Comparison of ENCODE assay signal across 23 cellular contexts in the genomic region with DNA sequence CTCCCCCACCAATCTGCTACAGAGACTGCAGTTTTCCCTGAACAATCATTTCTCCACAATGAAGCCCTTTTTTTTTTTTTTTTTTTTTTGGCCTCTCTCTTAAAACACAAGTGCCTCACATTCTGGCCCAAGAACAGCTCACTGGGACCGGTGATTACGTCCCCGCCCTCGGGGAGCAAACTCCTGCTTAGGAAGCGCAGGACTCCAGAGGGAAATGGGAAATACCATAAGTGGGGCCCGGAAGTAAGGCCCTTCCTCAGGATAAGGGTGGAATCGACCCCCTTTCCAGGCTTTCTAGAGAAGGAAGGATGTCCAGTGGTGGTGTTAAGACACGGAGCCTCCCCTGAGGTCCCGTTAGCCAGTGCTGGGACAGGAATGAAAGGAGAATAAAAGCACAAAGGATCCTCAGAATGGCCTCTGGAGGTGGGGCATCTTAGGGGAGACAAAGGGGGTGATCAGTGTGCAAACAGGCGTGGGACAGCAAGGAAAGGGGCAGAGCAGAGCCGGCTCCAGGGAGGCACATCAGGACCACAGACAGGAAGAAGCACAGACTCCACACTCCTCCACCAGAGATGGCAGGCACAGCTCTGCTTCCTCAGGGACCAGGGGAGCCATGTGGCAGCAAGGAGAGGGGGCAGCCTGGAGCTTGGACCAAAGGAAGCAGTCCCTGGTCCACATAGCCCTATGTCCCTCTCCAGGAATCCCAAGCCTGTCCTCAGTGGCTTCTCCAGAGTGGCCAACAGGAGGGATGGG.
A peak's percentile ranks its signal among the peaks of the same experiment; 100 is the strongest.
DNase-seq lines count a peak whose midpoint lies in the region; ATAC-seq, FAIRE-seq and TF ChIP-seq lines count a peak whose summit lies in the region.
"Had no signal": no experiment of that assay in that cellular context is flagged by ENCODE, and none has a peak within 500 bp of the region (broad histone marks: within the 10 kb centered on the region; RNA-seq: fewer than 3 reads in every experiment).

No MANE protein-coding gene starts in this region.

- no peaks in the 10 kb centered on the region for H3K36me3 Mint-ChIP-seq in stimulated activated memory B cell treated with anti-CD40 and anti-IgM and Interleukin-4, amounts not matched to agents 10 μg/mL and 1 μg/mL and 100 μg/mL, for 72 hours

- peak overlapping the region; percentile 22 for H4K8ac ChIP-seq in H1 (ENCODE audit: extremely low read depth, insufficient read depth, low read length)

- H3K9me3 ChIP-seq in H1 (ENCODE audit: insufficient read depth in 2 of 2, low read depth in 1 of 2, low read length in 1 of 2) (no peaks in the 10 kb centered on the region), left ventricle myocardium inferior (replicated peaks) (peaks cover 8% of the 10 kb centered on the region), Karpas-422 (ENCODE audit: low read length) (no peaks in the 10 kb centered on the region)
- H3K9me3 ChIP-seq: Peyer's patch had no signal

- H2BK5ac ChIP-seq in H1 (ENCODE audit: low read depth, low read length): no peak overlapping the region

- no peak overlapping the region for H3K4me2 ChIP-seq in H1 (ENCODE audit: insufficient read depth in 1 of 2, low read depth in 2 of 2, low read length in 2 of 2)
- no peak overlapping the region for H3K4me2 ChIP-seq in Karpas-422 (ENCODE audit: low read depth, low read length, poor library complexity, severe bottlenecking)
- H3K4me2 ChIP-seq: BLaER1 had no signal

- H3K4me3 ChIP-seq in H1 (ENCODE audit: extremely low read depth in 1 of 4, insufficient read depth in 2 of 4, low read depth in 3 of 4, low read length in 4 of 4) (no peak overlapping the region), left ventricle myocardium inferior (no peak overlapping the region), Karpas-422 (ENCODE audit: low read length) (no peak overlapping the region), brain microvascular endothelial cell (ENCODE audit: low read depth, low read length) (no peak overlapping the region)
- H3K4me3 ChIP-seq: BLaER1, GM12878, Peyer's patch had no signal

- H3K9me3 Mint-ChIP-seq in stimulated activated memory B cell treated with anti-CD40 and anti-IgM and Interleukin-4, amounts not matched to agents 10 μg/mL and 1 μg/mL and 100 μg/mL, for 72 hours: peaks cover 4% of the 10 kb centered on the region
- H3K9me3 Mint-ChIP-seq: CD4-positive, alpha-beta T cell had no signal

- no peak for TF ChIP-seq RAD21 in H1 (IDR thresholded peaks at IDR 0.05 in 1 of 2, conservative IDR thresholded peaks at IDR 0.05 in 1 of 2; ENCODE audit: low read depth in 2 of 2, low read length in 2 of 2)

- H2AK5ac ChIP-seq in H1 (ENCODE audit: low read depth, low read length): no peak overlapping the region

- POLR2A ChIA-PET in H1 (lab: Charles Lee; ENCODE audit: partially characterized antibody): interaction anchor here (1.7 kb wide), 1 partner anchor 12 kb away, joined by 3 read pairs; no protein-coding TSS in a partner anchor

- H4K5ac ChIP-seq in H1 (ENCODE audit: insufficient read length, low read depth, low read length): no peak overlapping the region

- TF ChIP-seq EP300 in H1 (IDR thresholded peaks at IDR 0.05; ENCODE audit: borderline replicate concordance in 1 of 2, low read depth in 2 of 2, low read length in 2 of 2): no peak

- in situ Hi-C loops in brain microvascular endothelial cell (cut with HindIII; ENCODE audit: low pct_ligation_motif_present, low sequenced_read_pairs): no loop called here

- H4K20me1 ChIP-seq in H1 (replicated peaks in 1 of 2; ENCODE audit: control insufficient read depth in 1 of 2, insufficient read depth in 2 of 2, low read length in 2 of 2) (no peaks in the 10 kb centered on the region), Karpas-422 (ENCODE audit: insufficient read depth, low read depth, low read length) (no peaks in the 10 kb centered on the region)
- H4K20me1 ChIP-seq: BLaER1 had no signal

- H3K79me2 ChIP-seq in H1 (ENCODE audit: control insufficient read depth in 1 of 2, insufficient read depth in 2 of 2, low read length in 2 of 2) (no peaks in the 10 kb centered on the region), Karpas-422 (ENCODE audit: low read length) (no peaks in the 10 kb centered on the region)

- no peaks in the 10 kb centered on the region for H3K27me3 ChIP-seq in H1 (replicated peaks in 1 of 4; ENCODE audit: control insufficient read depth in 3 of 4, extremely low read depth in 1 of 4, insufficient read depth in 3 of 4, low read length in 3 of 4)
- peaks cover 60% of the 10 kb centered on the region for H3K27me3 ChIP-seq in left ventricle myocardium inferior (ENCODE audit: low read depth)
- no peaks in the 10 kb centered on the region for H3K27me3 ChIP-seq in Karpas-422 (ENCODE audit: low read length)
- H3K27me3 ChIP-seq in brain microvascular endothelial cell (replicated peaks): peaks cover 3% of the 10 kb centered on the region
- H3K27me3 ChIP-seq: BLaER1, Peyer's patch had no signal

- H3K18ac ChIP-seq in H1 (ENCODE audit: extremely low read depth, low read length): no peak overlapping the region; the same call in 1 of the 2 replicates

- no peak overlapping the region for H3K14ac ChIP-seq in H1 (ENCODE audit: insufficient read length)

- H3K27ac Mint-ChIP-seq in stimulated activated memory B cell treated with anti-CD40 and anti-IgM and Interleukin-4, amounts not matched to agents 10 μg/mL and 1 μg/mL and 100 μg/mL, for 72 hours: no peak overlapping the region
- H3K27ac Mint-ChIP-seq: CD4-positive, alpha-beta T cell had no signal

- intact Hi-C loops in left ventricle myocardium inferior (cut with micrococcal nuclease): no loop called here

- no peak overlapping the region for H2BK120ac ChIP-seq in H1 (replicated peaks; ENCODE audit: low read depth, low read length)

- no peak overlapping the region for H3K56ac ChIP-seq in H1 (replicated peaks; ENCODE audit: insufficient read length, low read depth, low read length)

- TF ChIP-seq CTCF in H1 (IDR thresholded peaks at IDR 0.05; ENCODE audit: control extremely low read depth in 1 of 3, insufficient read depth in 1 of 3, low read depth in 1 of 3, low read length in 3 of 3): no peak
- no peak for TF ChIP-seq CTCF in left ventricle myocardium inferior (IDR thresholded peaks at IDR 0.05; ENCODE audit: borderline replicate concordance)
- no peak for TF ChIP-seq CTCF in brain microvascular endothelial cell (IDR thresholded peaks at IDR 0.05; ENCODE audit: low read depth, low read length, missing control alignments)

- H2BK15ac ChIP-seq in H1 (ENCODE audit: low read length): 0 out of 2 replicates have a peak overlapping the region, but pooled peaks have one; percentile 4

- H3K79me1 ChIP-seq in H1 (ENCODE audit: low read depth, low read length): no peaks in the 10 kb centered on the region

- no peak overlapping the region for H4K91ac ChIP-seq in H1 (replicated peaks; ENCODE audit: insufficient read length, low read length)

- CTCF ChIA-PET in H1 (lab: Charles Lee; ENCODE audit: partially characterized antibody): interaction anchor here (0.9 to 1.1 kb wide), 3 partner anchors 51 to 233 kb away, joined by 3 to 4 read pairs (median 4); no protein-coding TSS in a partner anchor

- H3K9ac ChIP-seq in H1 (replicated peaks in 1 of 4; ENCODE audit: extremely low read depth in 1 of 4, low read depth in 3 of 4, low read length in 3 of 4) (no peak overlapping the region), Karpas-422 (ENCODE audit: low read length) (no peak overlapping the region)
- H3K9ac ChIP-seq: BLaER1 had no signal

- H3K4me1 ChIP-seq in H1 (replicated peaks in 1 of 4; ENCODE audit: control insufficient read depth in 3 of 4, insufficient read depth in 4 of 4, low read length in 3 of 4) (peaks cover 3 to 10% (median 7%) of the 10 kb centered on the region in 4 experiments), left ventricle myocardium inferior (peaks cover 44% of the 10 kb centered on the region), Karpas-422 (ENCODE audit: low read length) (no peaks in the 10 kb centered on the region)
- H3K4me1 ChIP-seq: BLaER1, Peyer's patch had no signal

- ATAC-seq in stimulated activated memory B cell treated with anti-CD40 and anti-IgM and Interleukin-4, amounts not matched to agents 10 μg/mL and 1 μg/mL and 100 μg/mL, for 72 hours: peak; percentile 24
- no peak for ATAC-seq in GM18502 (IDR thresholded peaks at IDR 0.05; ENCODE audit: poor library complexity, unreplicated experiment)
- ATAC-seq: GM12878 had no signal

- H2BK20ac ChIP-seq in H1 (ENCODE audit: low read length): no peak overlapping the region

- no peaks in the 10 kb centered on the region for H3K4me1 Mint-ChIP-seq in stimulated activated memory B cell treated with anti-CD40 and anti-IgM and Interleukin-4, amounts not matched to agents 10 μg/mL and 1 μg/mL and 100 μg/mL, for 72 hours

- H3K23ac ChIP-seq in H1 (ENCODE audit: insufficient read length): no peak overlapping the region

- H2AFZ ChIP-seq in H1 (ENCODE audit: low read length) (peak overlapping the region; percentile 94; the same call in 1 of the 2 replicates), Karpas-422 (ENCODE audit: low read length) (no peak overlapping the region)

- H3K27me3 Mint-ChIP-seq in stimulated activated memory B cell treated with anti-CD40 and anti-IgM and Interleukin-4, amounts not matched to agents 10 μg/mL and 1 μg/mL and 100 μg/mL, for 72 hours: peaks cover 59% of the 10 kb centered on the region

- no peaks in the 10 kb centered on the region for H3K36me3 ChIP-seq in H1 (ENCODE audit: control insufficient read depth in 2 of 4, insufficient read depth in 4 of 4, low read length in 3 of 4)
- H3K36me3 ChIP-seq in left ventricle myocardium inferior: no peaks in the 10 kb centered on the region
- H3K36me3 ChIP-seq in Karpas-422 (ENCODE audit: insufficient read depth, low read length): no peaks in the 10 kb centered on the region
- H3K36me3 ChIP-seq in brain microvascular endothelial cell (replicated peaks): no peaks in the 10 kb centered on the region
- H3K36me3 ChIP-seq: BLaER1, Peyer's patch had no signal

- no peak for FAIRE-seq in H1 (lab: Jason Lieb, UNC)
- FAIRE-seq: GM12878 had no signal

- 0 out of 2 replicates have a peak overlapping the region, but pooled peaks have one; percentile 43 for H2BK12ac ChIP-seq in H1 (ENCODE audit: low read depth, low read length)

- no peak overlapping the region for H3K4ac ChIP-seq in H1 (replicated peaks; ENCODE audit: insufficient read length, low read depth, low read length)

- H3K4me3 Mint-ChIP-seq in stimulated activated memory B cell treated with anti-CD40 and anti-IgM and Interleukin-4, amounts not matched to agents 10 μg/mL and 1 μg/mL and 100 μg/mL, for 72 hours: no peak overlapping the region
- H3K4me3 Mint-ChIP-seq: CD4-positive, alpha-beta T cell had no signal

- H3K27ac ChIP-seq in H1 (ENCODE audit: low read depth, low read length) (no peak overlapping the region), left ventricle myocardium inferior (replicated peaks) (peak overlapping the region; percentile 56), Karpas-422 (ENCODE audit: low read length) (no peak overlapping the region), brain microvascular endothelial cell (no peak overlapping the region)
- H3K27ac ChIP-seq: 22Rv1, BLaER1, Peyer's patch had no signal

- WGBS in H1 (ENCODE audit: extremely low coverage in 1 of 2, insufficient coverage in 1 of 2, insufficient read length in 1 of 2, insufficient replicate concordance in 2 of 2, low coverage in 1 of 2, low lambda C conversion rate in 2 of 2, missing lambda C conversion rate in 1 of 2), 2 experiments: 64% methylated on average over 11 of the region's 11 CpGs; no CpG with 5 or more reads in 1 of the 2 experiments

- DNase-seq in NCI-H2171 treated with DMSO at 0.1 percent for 48 hours (lab: John Stamatoyannopoulos, UW) (peak; percentile 58), NCI-H2171 (lab: John Stamatoyannopoulos, UW) (no peak), H1 (ENCODE audit: low read depth in 1 of 2, low spot score in 2 of 2) (no peak), left ventricle myocardium inferior (peak; percentile 63), Karpas-422 (no peak), brain microvascular endothelial cell (no peak)
- DNase-seq: ACHN; CD4-positive, alpha-beta T cell; COR-L47; DMS79; HCEC 1CT; KG1; NCI-H1092 treated with DMSO at 0.1 percent for 48 hours; NCI-H1436 treated with DMSO at 0.1 percent for 48 hours; NCI-H1930; NCI-H226; NCI-H524; Peyer's patch had no signal

- TF ChIP-seq POLR2A in H1 (IDR thresholded peaks at IDR 0.05; ENCODE audit: control extremely low read depth in 1 of 2, low read depth in 2 of 2, low read length in 2 of 2): no peak

- H3K9me2 ChIP-seq in Karpas-422 (replicated peaks; ENCODE audit: insufficient read depth, low read length): no peaks in the 10 kb centered on the region

- no peaks in the 10 kb centered on the region for H3K23me2 ChIP-seq in H1 (ENCODE audit: low read depth, low read length)

Comparison
In these comparisons a context has a peak if more than half of its experiments do, and no peak if none do; other contexts are left out.
1. DNase-seq: peak in NCI-H2171 treated with DMSO at 0.1 percent for 48 hours (single experiment) and left ventricle myocardium inferior (single experiment); none in NCI-H2171 (single experiment), H1 (0 of 2), Karpas-422 (single experiment) and brain microvascular endothelial cell (single experiment).